1 cellular context compared by ENCODE assay signal in the genomic region with DNA sequence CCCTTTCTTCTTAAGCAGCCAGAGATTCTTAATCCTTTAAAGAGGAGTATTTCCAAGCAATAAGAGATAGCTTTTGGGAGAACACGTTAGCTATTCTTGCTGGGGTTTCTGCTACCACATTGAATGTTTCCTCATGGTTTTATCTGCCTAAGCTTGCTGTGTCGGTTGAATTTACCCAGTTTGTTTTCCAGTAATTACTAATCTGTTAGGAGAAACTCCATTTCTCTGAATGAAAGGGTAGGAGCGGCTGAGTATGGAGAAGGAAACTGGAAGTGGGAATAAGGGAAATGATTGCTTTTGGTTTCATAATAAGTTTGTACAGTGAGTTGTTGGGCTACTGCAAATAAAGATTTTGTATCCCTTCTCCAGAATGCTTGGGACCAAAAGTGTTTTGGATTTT.
A peak's percentile ranks its signal among the peaks of the same experiment; 100 is the strongest.
TF ChIP-seq lines count a peak whose summit lies in the region.

No MANE protein-coding gene starts in this region.

TF ChIP-seq in HepG2, 621 proteins besides CTCF, POLR2A, EP300 and RAD21:
- no peak for TF ChIP-seq IRF9 (CRISPR knock-in tag; IDR thresholded peaks at IDR 0.05; ENCODE audit: borderline replicate concordance)
- no peak for TF ChIP-seq SP5 (CRISPR knock-in tag; IDR thresholded peaks at IDR 0.05; ENCODE audit: borderline replicate concordance, low read depth)
- TF ChIP-seq ZEB1 (IDR thresholded peaks at IDR 0.05; ENCODE audit: insufficient replicate concordance, low read depth) = no peak
- 0 out of 2 replicates have a peak, but pooled peaks have one; percentile 10 for TF ChIP-seq NAIF1 (CRISPR knock-in tag; IDR thresholded peaks at IDR 0.05; ENCODE audit: borderline replicate concordance)
